ENCODE assay signal across 1 cellular context in genomic region chr4:68249434-68249833, GRCh38.
TF ChIP-seq lines count a peak whose summit lies in the region.

No MANE protein-coding gene starts in this region.

TF ChIP-seq in K562, 482 proteins besides CTCF, POLR2A, EP300 and RAD21 (continued from another document):
- TF ChIP-seq MBD1 (CRISPR knock-in tag; IDR thresholded peaks at IDR 0.05), result no peak
- no peak for TF ChIP-seq MCM3 (IDR thresholded peaks at IDR 0.05)
- TF ChIP-seq SPI1 (IDR thresholded peaks at IDR 0.05; ENCODE audit: borderline replicate concordance, low read depth, low read length), result peak; percentile 82
